Comparison of ENCODE assay signal across 8 cellular contexts in the genomic region with DNA sequence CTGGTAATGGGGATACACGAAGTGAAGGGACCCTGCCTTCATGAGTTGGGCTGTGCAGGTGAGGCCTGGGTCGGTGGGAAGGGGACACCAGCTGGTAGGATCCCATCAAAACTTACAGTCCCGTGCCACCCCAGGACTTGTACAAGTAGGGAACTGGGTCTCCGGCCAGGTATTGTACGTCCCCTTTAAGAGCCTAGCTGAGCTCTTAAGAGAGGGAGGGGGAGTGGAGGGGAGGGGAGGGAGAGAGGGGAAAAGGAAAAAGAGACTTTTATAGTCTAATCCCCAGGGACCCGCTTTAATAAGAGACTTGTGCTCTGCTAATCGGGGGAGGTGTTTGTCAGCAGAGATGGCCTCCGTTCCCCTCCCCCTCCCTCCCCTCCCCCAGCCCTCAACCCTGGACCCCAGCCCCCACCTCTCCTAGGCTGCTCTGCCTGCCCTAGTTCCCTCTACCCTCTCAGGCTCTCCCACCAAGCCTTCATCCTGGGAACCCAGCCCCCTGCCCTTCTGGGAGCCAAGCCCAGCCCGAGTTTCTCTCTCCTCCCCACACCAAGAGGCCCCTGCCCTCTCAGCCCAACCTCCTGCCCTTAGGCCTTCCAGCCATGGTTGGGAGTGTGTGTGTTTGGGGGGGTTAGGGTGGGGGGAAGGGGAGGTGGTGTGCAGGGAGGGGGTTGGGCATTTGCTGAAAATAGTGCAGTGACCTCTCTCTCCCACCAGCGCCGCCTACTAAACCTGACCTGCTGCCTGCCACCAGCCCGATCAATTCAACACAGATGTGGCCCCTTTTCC. TPM values are rescaled to one million over a fixed set of nuclear protein-coding genes. Genes with fewer than 3 reads are reported as not detected.
DNase-seq lines count a peak whose midpoint lies in the region; ATAC-seq and TF ChIP-seq lines count a peak whose summit lies in the region.

No MANE protein-coding gene starts in this region.

- H3K27me3 ChIP-seq in DOHH2 (ENCODE audit: control insufficient read depth, low read length) (peaks cover 4% of the 10 kb centered on the region; the same call in 1 of the 2 replicates), neural cell (ENCODE audit: insufficient read depth, low read depth, low read length) (no peaks in the 10 kb centered on the region)

- H4K20me1 ChIP-seq in DOHH2 (ENCODE audit: control insufficient read depth, insufficient read depth, low read depth, low read length) (0 out of 2 replicates have a peak, but pooled peaks cover 13% of the 10 kb centered on the region), neural cell (ENCODE audit: insufficient read depth) (peaks cover 2% of the 10 kb centered on the region)

- H3K4me2 ChIP-seq in DOHH2 (ENCODE audit: low read length) = peak overlapping the region; percentile 79
- H3K4me2 ChIP-seq in neural cell (ENCODE audit: low read length) = peak overlapping the region; percentile 94

- no peak for TF ChIP-seq EP300 in neural cell (conservative IDR thresholded peaks at IDR 0.05; ENCODE audit: poor library complexity, severe bottlenecking)

- H3K9me2 ChIP-seq in DOHH2 (replicated peaks; ENCODE audit: control insufficient read depth, low read length) (no peaks in the 10 kb centered on the region), neural cell (ENCODE audit: insufficient read depth, low read length) (no peaks in the 10 kb centered on the region)

- H3K27ac ChIP-seq in DOHH2 (ENCODE audit: low read depth, low read length) (no peak overlapping the region), coronary artery (peak overlapping the region; percentile 25 to 68), neural cell (ENCODE audit: low read length) (peak overlapping the region; percentile 72)

- DNase-seq in NCI-H2171 treated with DMSO at 0.1 percent for 48 hours (lab: John Stamatoyannopoulos, UW) (peak; percentile 56), coronary artery (ENCODE audit: low spot score) (no peak), kidney tubule cell (ENCODE audit: low spot score) (no peak), mucosa of gallbladder (ENCODE audit: low spot score) (no peak)
- no peak for DNase-seq in effector CD4-positive, alpha-beta T cell

- H2AFZ ChIP-seq in neural cell (ENCODE audit: low read depth, low read length) = no peak overlapping the region

- H3K4me3 ChIP-seq in DOHH2 (ENCODE audit: low read length) (peak overlapping the region; percentile 96), coronary artery (peak overlapping the region; percentile 21), neural cell (ENCODE audit: low read length) (peak overlapping the region; percentile 97)

- peaks cover 47% of the 10 kb centered on the region for H3K4me1 ChIP-seq in DOHH2 (ENCODE audit: control insufficient read depth, low read length)

- H3K79me2 ChIP-seq in DOHH2 (ENCODE audit: control insufficient read depth, low read length) (peaks cover 19% of the 10 kb centered on the region), neural cell (replicated peaks; ENCODE audit: insufficient read depth, low read length) (peaks cover 50% of the 10 kb centered on the region)

- ATAC-seq in GM19035 (IDR thresholded peaks at IDR 0.05; ENCODE audit: unreplicated experiment) = no peak

- H3K9ac ChIP-seq in neural cell (ENCODE audit: low read length) = peak overlapping the region; percentile 77

- H3F3A ChIP-seq in DOHH2 (ENCODE audit: control insufficient read depth, insufficient read depth) (peaks cover 9% of the 10 kb centered on the region; the same call in 1 of the 2 replicates), neural cell (ENCODE audit: insufficient read depth, low read length, poor library complexity, severe bottlenecking) (peaks cover 14% of the 10 kb centered on the region)

- H3K36me3 ChIP-seq in DOHH2 (ENCODE audit: control insufficient read depth, low read length) = peaks cover 17% of the 10 kb centered on the region
- H3K36me3 ChIP-seq in neural cell (ENCODE audit: insufficient read depth, low read length) = no peaks in the 10 kb centered on the region

- TF ChIP-seq CTCF in DOHH2 (IDR thresholded peaks at IDR 0.05; ENCODE audit: low read depth, low read length, poor library complexity, severe bottlenecking) (no peak), coronary artery (IDR thresholded peaks at IDR 0.05) (no peak), neural cell (IDR thresholded peaks at IDR 0.05; ENCODE audit: poor library complexity, severe bottlenecking) (no peak)

- TF ChIP-seq RAD21 in neural cell (conservative IDR thresholded peaks at IDR 0.05) = no peak

- H3K9me3 ChIP-seq in DOHH2 (ENCODE audit: control insufficient read depth, insufficient read depth, low read length) (no peaks in the 10 kb centered on the region), neural cell (ENCODE audit: low read length) (no peaks in the 10 kb centered on the region)

TF ChIP-seq in neural cell, 6 proteins besides CTCF, POLR2A, EP300 and RAD21:
- TF ChIP-seq MXI1 (conservative IDR thresholded peaks at IDR 0.05; ENCODE audit: poor library complexity, severe bottlenecking) = no peak
- no peak for TF ChIP-seq TAF1 (IDR thresholded peaks at IDR 0.05; ENCODE audit: low read depth)
- TF ChIP-seq SMC3 (conservative IDR thresholded peaks at IDR 0.05; ENCODE audit: poor library complexity) = no peak
- no peak for TF ChIP-seq EZH2 (IDR thresholded peaks at IDR 0.05; ENCODE audit: borderline replicate concordance, insufficient read depth, low read length, poor library complexity, severe bottlenecking)
- TF ChIP-seq POLR2AphosphoS5 (IDR thresholded peaks at IDR 0.05) = no peak
- TF ChIP-seq, protein P1, sequence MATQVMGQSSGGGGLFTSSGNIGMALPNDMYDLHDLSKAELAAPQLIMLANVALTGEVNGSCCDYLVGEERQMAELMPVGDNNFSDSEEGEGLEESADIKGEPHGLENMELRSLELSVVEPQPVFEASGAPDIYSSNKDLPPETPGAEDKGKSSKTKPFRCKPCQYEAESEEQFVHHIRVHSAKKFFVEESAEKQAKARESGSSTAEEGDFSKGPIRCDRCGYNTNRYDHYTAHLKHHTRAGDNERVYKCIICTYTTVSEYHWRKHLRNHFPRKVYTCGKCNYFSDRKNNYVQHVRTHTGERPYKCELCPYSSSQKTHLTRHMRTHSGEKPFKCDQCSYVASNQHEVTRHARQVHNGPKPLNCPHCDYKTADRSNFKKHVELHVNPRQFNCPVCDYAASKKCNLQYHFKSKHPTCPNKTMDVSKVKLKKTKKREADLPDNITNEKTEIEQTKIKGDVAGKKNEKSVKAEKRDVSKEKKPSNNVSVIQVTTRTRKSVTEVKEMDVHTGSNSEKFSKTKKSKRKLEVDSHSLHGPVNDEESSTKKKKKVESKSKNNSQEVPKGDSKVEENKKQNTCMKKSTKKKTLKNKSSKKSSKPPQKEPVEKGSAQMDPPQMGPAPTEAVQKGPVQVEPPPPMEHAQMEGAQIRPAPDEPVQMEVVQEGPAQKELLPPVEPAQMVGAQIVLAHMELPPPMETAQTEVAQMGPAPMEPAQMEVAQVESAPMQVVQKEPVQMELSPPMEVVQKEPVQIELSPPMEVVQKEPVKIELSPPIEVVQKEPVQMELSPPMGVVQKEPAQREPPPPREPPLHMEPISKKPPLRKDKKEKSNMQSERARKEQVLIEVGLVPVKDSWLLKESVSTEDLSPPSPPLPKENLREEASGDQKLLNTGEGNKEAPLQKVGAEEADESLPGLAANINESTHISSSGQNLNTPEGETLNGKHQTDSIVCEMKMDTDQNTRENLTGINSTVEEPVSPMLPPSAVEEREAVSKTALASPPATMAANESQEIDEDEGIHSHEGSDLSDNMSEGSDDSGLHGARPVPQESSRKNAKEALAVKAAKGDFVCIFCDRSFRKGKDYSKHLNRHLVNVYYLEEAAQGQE (IDR thresholded peaks at IDR 0.05; ENCODE audit: borderline replicate concordance) = no peak

RNA-seq across cellular contexts. Expression of gene GDF11, which starts 2.6 kb away (rescaled TPM):
- 14.7 and 16.0 TPM in 2 replicates for polyA plus RNA-seq in neural cell
- 27.0 and 31.7 TPM in 2 replicates for polyA minus RNA-seq in neural cell
- 11.5 TPM for total RNA-seq in mucosa of gallbladder

RNA-seq across cellular contexts. Expression of gene CD63, which starts 16.7 kb away (rescaled TPM):
- 217 and 246 TPM in 2 replicates for polyA plus RNA-seq in neural cell
- polyA minus RNA-seq in neural cell = 108 and 122 TPM in 2 replicates
- 1,148 TPM for total RNA-seq in mucosa of gallbladder

RNA-seq across cellular contexts. Expression of gene RDH5, which starts 25.4 kb away (rescaled TPM):
- 3.4 and 6.6 TPM in 2 replicates for polyA plus RNA-seq in neural cell
- 2.0 and 2.7 TPM in 2 replicates for polyA minus RNA-seq in neural cell
- total RNA-seq in mucosa of gallbladder = 43.0 TPM

RNA-seq across cellular contexts. Expression of gene BLOC1S1, which starts 29.7 kb away (rescaled TPM):
- polyA plus RNA-seq in neural cell = 217 and 261 TPM in 2 replicates
- 24.8 and 35.9 TPM in 2 replicates for polyA minus RNA-seq in neural cell
- 158 TPM for total RNA-seq in mucosa of gallbladder

RNA-seq across cellular contexts. Expression of gene ITGA7, which starts 37.9 kb away (rescaled TPM):
- 13.5 and 17.1 TPM in 2 replicates for polyA plus RNA-seq in neural cell
- 6.5 and 6.6 TPM in 2 replicates for polyA minus RNA-seq in neural cell
- 152 TPM for total RNA-seq in mucosa of gallbladder

Comparison
In these comparisons a context has a peak if more than half of its experiments do, and no peak if none do; other contexts are left out.
1. H3K4me3 ChIP-seq: peak in every context shown above with its lines; median percentile 97 in neural cell; 96 in DOHH2; 21 in coronary artery.